14 cellular contexts compared by ENCODE assay signal in genomic region chr14:26808407-26808806, GRCh38.
DNase-seq lines count a peak whose midpoint lies in the region; ATAC-seq, FAIRE-seq and TF ChIP-seq lines count a peak whose summit lies in the region.
"Had no signal": no experiment of that assay in that cellular context is flagged by ENCODE, and none has a peak within 500 bp of the region (broad histone marks: within the 10 kb centered on the region; RNA-seq: fewer than 3 reads in every experiment).

No MANE protein-coding gene starts in this region.

- WGBS in A549 (ENCODE audit: missing lambda C conversion rate) = 17% methylated on average over 1 of the region's 1 CpG

- peaks cover 29% of the 10 kb centered on the region for H3K9me3 Mint-ChIP-seq in activated T-helper 1 cell treated with anti-CD3 and anti-CD28 coated beads, Interleukin-12 subunit alpha, Interleukin-12 subunit beta, Interleukin-2, Interleukin-4 antibody, amounts not matched to agents 30 ng/mL and 10 ng/mL and 1 ng/mL, durations not matched to agents 14 hours and 24 hours and 36 hours
- peaks cover 15% of the 10 kb centered on the region for H3K9me3 Mint-ChIP-seq in activated CD4-positive, alpha-beta memory T cell treated with anti-CD3 and anti-CD28 coated beads, Interleukin-2, amount 10 ng/mL, durations not matched to agents 7 days and 5 days

- H3K27me3 Mint-ChIP-seq in activated T-helper 1 cell treated with anti-CD3 and anti-CD28 coated beads, Interleukin-12 subunit alpha, Interleukin-12 subunit beta, Interleukin-2, Interleukin-4 antibody, amounts not matched to agents 30 ng/mL and 10 ng/mL and 1 ng/mL, durations not matched to agents 14 hours and 24 hours and 36 hours (ENCODE audit: insufficient read depth) = no peaks in the 10 kb centered on the region
- no peaks in the 10 kb centered on the region for H3K27me3 Mint-ChIP-seq in activated CD4-positive, alpha-beta memory T cell treated with anti-CD3 and anti-CD28 coated beads, Interleukin-2, amount 10 ng/mL, durations not matched to agents 7 days and 5 days

- intact Hi-C loops in activated T-helper 1 cell treated with anti-CD3 and anti-CD28 coated beads, Interleukin-12 subunit alpha, Interleukin-12 subunit beta, Interleukin-2, Interleukin-4 antibody, amounts not matched to agents 30 ng/mL and 10 ng/mL and 1 ng/mL, durations not matched to agents 14 hours and 24 hours and 36 hours (cut with micrococcal nuclease) = no loop called here

- H3K27ac Mint-ChIP-seq in activated T-helper 1 cell treated with anti-CD3 and anti-CD28 coated beads, Interleukin-12 subunit alpha, Interleukin-12 subunit beta, Interleukin-2, Interleukin-4 antibody, amounts not matched to agents 30 ng/mL and 10 ng/mL and 1 ng/mL, durations not matched to agents 14 hours and 24 hours and 36 hours = no peak overlapping the region
- no peak overlapping the region for H3K27ac Mint-ChIP-seq in activated CD4-positive, alpha-beta memory T cell treated with anti-CD3 and anti-CD28 coated beads, Interleukin-2, amount 10 ng/mL, durations not matched to agents 7 days and 5 days

- 0 out of 3 replicates have a peak, but pooled peaks cover 5% of the 10 kb centered on the region for H3K9me3 ChIP-seq in A549
- no peaks in the 10 kb centered on the region for H3K9me3 ChIP-seq in RWPE2 (ENCODE audit: severe bottlenecking)

- H3K4me2 ChIP-seq in A549 = peak overlapping the region; percentile 32; the same call in 2 of the 3 replicates

- H3K27ac ChIP-seq in A549 = peak overlapping the region in 1 of 2 experiments; percentile 25; a peak in 2 of 6 replicates
- H3K27ac ChIP-seq in RWPE2 (ENCODE audit: poor library complexity, severe bottlenecking) = no peak overlapping the region
- H3K27ac ChIP-seq: C4-2B, SJCRH30 had no signal

- TF ChIP-seq CTCF in A549 (IDR thresholded peaks at IDR 0.05) (no peak), RWPE2 (IDR thresholded peaks at IDR 0.05; ENCODE audit: poor library complexity, severe bottlenecking) (no peak), choroid plexus epithelial cell (conservative IDR thresholded peaks at IDR 0.05; ENCODE audit: low read depth, low read length) (no peak), fibroblast of villous mesenchyme (IDR thresholded peaks at IDR 0.05; ENCODE audit: insufficient read depth, low read depth, low read length) (no peak)

- H3K4me3 ChIP-seq in A549 = no peak overlapping the region
- H3K4me3 ChIP-seq in RWPE2 (ENCODE audit: severe bottlenecking) = no peak overlapping the region
- H3K4me3 ChIP-seq in choroid plexus epithelial cell (ENCODE audit: low read depth, low read length) = no peak overlapping the region
- no peak overlapping the region for H3K4me3 ChIP-seq in fibroblast of villous mesenchyme (ENCODE audit: low read depth, low read length)
- H3K4me3 ChIP-seq: SJCRH30 had no signal

- FAIRE-seq in A549 (lab: Jason Lieb, UNC) = peak; percentile 74

- peaks cover 10% of the 10 kb centered on the region for H3K27me3 ChIP-seq in RWPE2 (ENCODE audit: insufficient read depth, poor library complexity, severe bottlenecking)
- H3K27me3 ChIP-seq: SJCRH30 had no signal

- no peak for TF ChIP-seq EP300 in A549 (IDR thresholded peaks at IDR 0.05)

- no peak for TF ChIP-seq RAD21 in A549 (conservative IDR thresholded peaks at IDR 0.05 in 1 of 2, IDR thresholded peaks at IDR 0.05 in 1 of 2)

- H3K4me3 Mint-ChIP-seq in activated T-helper 1 cell treated with anti-CD3 and anti-CD28 coated beads, Interleukin-12 subunit alpha, Interleukin-12 subunit beta, Interleukin-2, Interleukin-4 antibody, amounts not matched to agents 30 ng/mL and 10 ng/mL and 1 ng/mL, durations not matched to agents 14 hours and 24 hours and 36 hours = no peak overlapping the region
- no peak overlapping the region for H3K4me3 Mint-ChIP-seq in activated CD4-positive, alpha-beta memory T cell treated with anti-CD3 and anti-CD28 coated beads, Interleukin-2, amount 10 ng/mL, durations not matched to agents 7 days and 5 days

- H3K4me1 Mint-ChIP-seq in activated T-helper 1 cell treated with anti-CD3 and anti-CD28 coated beads, Interleukin-12 subunit alpha, Interleukin-12 subunit beta, Interleukin-2, Interleukin-4 antibody, amounts not matched to agents 30 ng/mL and 10 ng/mL and 1 ng/mL, durations not matched to agents 14 hours and 24 hours and 36 hours (ENCODE audit: low read depth) = no peaks in the 10 kb centered on the region
- H3K4me1 Mint-ChIP-seq in activated CD4-positive, alpha-beta memory T cell treated with anti-CD3 and anti-CD28 coated beads, Interleukin-2, amount 10 ng/mL, durations not matched to agents 7 days and 5 days = no peaks in the 10 kb centered on the region

- DNase-seq in A549 (ENCODE audit: low read depth in 1 of 2, low spot score in 1 of 2) (peak in 1 of 2 experiments; percentile 13), RWPE2 (ENCODE audit: low spot score) (no peak), choroid plexus epithelial cell (ENCODE audit: low read depth) (peak; percentile 10), fibroblast of villous mesenchyme (ENCODE audit: low read depth) (peak; percentile 24)
- no peak for DNase-seq in activated CD4-positive, CD25-positive, alpha-beta regulatory T cell treated with anti-CD3 and anti-CD28 coated beads, Interleukin-2, amount 50 U/mL, for 72 hours
- no peak for DNase-seq in activated T-helper 1 cell treated with anti-CD3 and anti-CD28 coated beads, Interleukin-12 subunit alpha, Interleukin-12 subunit beta, Interleukin-2, Interleukin-4 antibody, amounts not matched to agents 30 ng/mL and 10 ng/mL and 1 ng/mL, durations not matched to agents 14 hours and 24 hours and 36 hours (ENCODE audit: low spot score)
- no peak for DNase-seq in activated CD4-positive, alpha-beta memory T cell treated with anti-CD3 and anti-CD28 coated beads, Interleukin-2, amount 10 ng/mL, durations not matched to agents 7 days and 5 days
- DNase-seq: NCI-H1092, NCI-H1694 treated with DMSO at 0.1 percent for 48 hours, NCI-H446 treated with DMSO at 0.1 percent for 48 hours, RPMI8226, SJCRH30 had no signal

- no peaks in the 10 kb centered on the region for H3K36me3 Mint-ChIP-seq in activated T-helper 1 cell treated with anti-CD3 and anti-CD28 coated beads, Interleukin-12 subunit alpha, Interleukin-12 subunit beta, Interleukin-2, Interleukin-4 antibody, amounts not matched to agents 30 ng/mL and 10 ng/mL and 1 ng/mL, durations not matched to agents 14 hours and 24 hours and 36 hours (ENCODE audit: low read depth)
- no peaks in the 10 kb centered on the region for H3K36me3 Mint-ChIP-seq in activated CD4-positive, alpha-beta memory T cell treated with anti-CD3 and anti-CD28 coated beads, Interleukin-2, amount 10 ng/mL, durations not matched to agents 7 days and 5 days (ENCODE audit: low read depth)

- TF ChIP-seq POLR2A in A549 (IDR thresholded peaks at IDR 0.05; ENCODE audit: low read length) = no peak

- CTCF ChIA-PET in A549 (lab: Yijun Ruan, JAX) = interaction anchor here (0.7 kb wide), 1 partner anchor 19 kb away, joined by 3 read pairs; no protein-coding TSS in a partner anchor
- CTCF ChIA-PET in activated CD4-positive, alpha-beta memory T cell treated with anti-CD3 and anti-CD28 coated beads, Interleukin-2, amount 10 ng/mL, durations not matched to agents 7 days and 5 days (lab: Charles Lee) = no interaction called here

- no peaks in the 10 kb centered on the region for H3K36me3 ChIP-seq in RWPE2 (ENCODE audit: low read depth)
- H3K36me3 ChIP-seq: SJCRH30 had no signal

- H3K4me1 ChIP-seq in A549 (peaks cover 23% of the 10 kb centered on the region), RWPE2 (ENCODE audit: insufficient read depth, poor library complexity, severe bottlenecking) (no peaks in the 10 kb centered on the region)
- H3K4me1 ChIP-seq: SJCRH30 had no signal

- POLR2A ChIA-PET in A549 (lab: Yijun Ruan, JAX) = no interaction called here
- POLR2A ChIA-PET in activated CD4-positive, alpha-beta memory T cell treated with anti-CD3 and anti-CD28 coated beads, Interleukin-2, amount 10 ng/mL, durations not matched to agents 7 days and 5 days (lab: Charles Lee) = no interaction called here

- no peak for ATAC-seq in A549
- ATAC-seq in RWPE2 (ENCODE audit: low read depth) = 0 out of 3 replicates have a peak, but pooled peaks have one; percentile 33
- no peak for ATAC-seq in GM19463 (IDR thresholded peaks at IDR 0.05; ENCODE audit: unreplicated experiment)

TF ChIP-seq in A549, 52 proteins besides CTCF, POLR2A, EP300 and RAD21 (continues in another document):
- TF ChIP-seq GATA3 (IDR thresholded peaks at IDR 0.05; ENCODE audit: borderline replicate concordance) (peak; percentile 54; the same call in 1 of the 2 replicates), EHF (CRISPR knock-in tag; IDR thresholded peaks at IDR 0.05) (no peak), BHLHE40 (IDR thresholded peaks at IDR 0.05; ENCODE audit: low read depth, low read length) (no peak), ZC3H11A (IDR thresholded peaks at IDR 0.05) (no peak), TFCP2L1 (CRISPR knock-in tag; IDR thresholded peaks at IDR 0.05) (no peak), CEBPB (IDR thresholded peaks at IDR 0.05) (peak; percentile 54 to 60; a peak in 2 of 4 replicates), HOXB5 (CRISPR knock-in tag; IDR thresholded peaks at IDR 0.05) (no peak)
- TF ChIP-seq, protein P1, sequence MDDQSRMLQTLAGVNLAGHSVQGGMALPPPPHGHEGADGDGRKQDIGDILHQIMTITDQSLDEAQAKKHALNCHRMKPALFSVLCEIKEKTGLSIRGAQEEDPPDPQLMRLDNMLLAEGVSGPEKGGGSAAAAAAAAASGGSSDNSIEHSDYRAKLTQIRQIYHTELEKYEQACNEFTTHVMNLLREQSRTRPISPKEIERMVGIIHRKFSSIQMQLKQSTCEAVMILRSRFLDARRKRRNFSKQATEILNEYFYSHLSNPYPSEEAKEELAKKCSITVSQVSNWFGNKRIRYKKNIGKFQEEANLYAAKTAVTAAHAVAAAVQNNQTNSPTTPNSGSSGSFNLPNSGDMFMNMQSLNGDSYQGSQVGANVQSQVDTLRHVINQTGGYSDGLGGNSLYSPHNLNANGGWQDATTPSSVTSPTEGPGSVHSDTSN (IDR thresholded peaks at IDR 0.05) = no peak
- TF ChIP-seq, protein P2, sequence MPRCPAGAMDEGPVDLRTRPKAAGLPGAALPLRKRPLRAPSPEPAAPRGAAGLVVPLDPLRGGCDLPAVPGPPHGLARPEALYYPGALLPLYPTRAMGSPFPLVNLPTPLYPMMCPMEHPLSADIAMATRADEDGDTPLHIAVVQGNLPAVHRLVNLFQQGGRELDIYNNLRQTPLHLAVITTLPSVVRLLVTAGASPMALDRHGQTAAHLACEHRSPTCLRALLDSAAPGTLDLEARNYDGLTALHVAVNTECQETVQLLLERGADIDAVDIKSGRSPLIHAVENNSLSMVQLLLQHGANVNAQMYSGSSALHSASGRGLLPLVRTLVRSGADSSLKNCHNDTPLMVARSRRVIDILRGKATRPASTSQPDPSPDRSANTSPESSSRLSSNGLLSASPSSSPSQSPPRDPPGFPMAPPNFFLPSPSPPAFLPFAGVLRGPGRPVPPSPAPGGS (IDR thresholded peaks at IDR 0.05) = no peak

Comparison
In these comparisons a context has a peak if more than half of its experiments do, and no peak if none do; other contexts are left out.
1. DNase-seq: peak in choroid plexus epithelial cell (single experiment) and fibroblast of villous mesenchyme (single experiment); none in RWPE2 (single experiment), activated CD4-positive, CD25-positive, alpha-beta regulatory T cell treated with anti-CD3 and anti-CD28 coated beads, Interleukin-2, amount 50 U/mL, for 72 hours (single experiment), activated T-helper 1 cell treated with anti-CD3 and anti-CD28 coated beads, Interleukin-12 subunit alpha, Interleukin-12 subunit beta, Interleukin-2, Interleukin-4 antibody, amounts not matched to agents 30 ng/mL and 10 ng/mL and 1 ng/mL, durations not matched to agents 14 hours and 24 hours and 36 hours (single experiment) and activated CD4-positive, alpha-beta memory T cell treated with anti-CD3 and anti-CD28 coated beads, Interleukin-2, amount 10 ng/mL, durations not matched to agents 7 days and 5 days (single experiment).